Comparison of ENCODE assay signal across 1 cellular context in the genomic region with DNA sequence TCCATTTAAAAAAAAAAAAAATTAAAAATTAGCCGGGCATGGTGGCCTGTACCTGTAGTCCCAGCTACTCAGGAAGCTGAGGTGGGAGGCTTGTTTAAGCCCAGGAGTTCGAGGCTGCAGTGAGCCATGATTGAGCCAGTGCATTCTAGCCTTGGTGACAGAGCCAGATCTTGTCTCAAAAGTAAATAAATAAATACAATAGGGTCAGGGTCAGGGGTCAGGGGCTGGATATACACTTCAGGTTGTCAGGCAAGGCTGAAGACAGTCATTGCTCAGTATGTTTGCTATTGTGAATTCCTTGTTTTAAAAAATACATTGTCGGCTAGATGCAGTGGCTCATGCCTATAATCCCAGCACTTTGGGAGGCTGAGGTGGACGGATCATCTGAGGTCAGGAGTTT.
TF ChIP-seq lines count a peak whose summit lies in the region.

No MANE protein-coding gene starts in this region.

TF ChIP-seq in HepG2, 621 proteins besides CTCF, POLR2A, EP300 and RAD21 (continued from another document and continues in another):
- TF ChIP-seq, protein P1, sequence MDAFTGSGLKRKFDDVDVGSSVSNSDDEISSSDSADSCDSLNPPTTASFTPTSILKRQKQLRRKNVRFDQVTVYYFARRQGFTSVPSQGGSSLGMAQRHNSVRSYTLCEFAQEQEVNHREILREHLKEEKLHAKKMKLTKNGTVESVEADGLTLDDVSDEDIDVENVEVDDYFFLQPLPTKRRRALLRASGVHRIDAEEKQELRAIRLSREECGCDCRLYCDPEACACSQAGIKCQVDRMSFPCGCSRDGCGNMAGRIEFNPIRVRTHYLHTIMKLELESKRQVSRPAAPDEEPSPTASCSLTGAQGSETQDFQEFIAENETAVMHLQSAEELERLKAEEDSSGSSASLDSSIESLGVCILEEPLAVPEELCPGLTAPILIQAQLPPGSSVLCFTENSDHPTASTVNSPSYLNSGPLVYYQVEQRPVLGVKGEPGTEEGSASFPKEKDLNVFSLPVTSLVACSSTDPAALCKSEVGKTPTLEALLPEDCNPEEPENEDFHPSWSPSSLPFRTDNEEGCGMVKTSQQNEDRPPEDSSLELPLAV (CRISPR knock-in tag; conservative IDR thresholded peaks at IDR 0.05; ENCODE audit: low read depth), result no peak
- TF ChIP-seq SMYD3 (CRISPR knock-in tag; IDR thresholded peaks at IDR 0.05), result no peak
- no peak for TF ChIP-seq JUNB (CRISPR knock-in tag; IDR thresholded peaks at IDR 0.05; ENCODE audit: borderline replicate concordance)
- no peak for TF ChIP-seq ZNF674 (CRISPR knock-in tag; IDR thresholded peaks at IDR 0.05; ENCODE audit: low read depth)
- no peak for TF ChIP-seq ZNF773 (CRISPR knock-in tag; IDR thresholded peaks at IDR 0.05; ENCODE audit: borderline replicate concordance)
- no peak for TF ChIP-seq ZNF713 (CRISPR knock-in tag; IDR thresholded peaks at IDR 0.05)
- TF ChIP-seq ZNF207 (IDR thresholded peaks at IDR 0.05; ENCODE audit: borderline replicate concordance), result no peak
- no peak for TF ChIP-seq FOXP1 (IDR thresholded peaks at IDR 0.05)
- peak; percentile 72 for TF ChIP-seq FOXP1 (CRISPR knock-in tag; IDR thresholded peaks at IDR 0.05)
- no peak for TF ChIP-seq TCF12 (IDR thresholded peaks at IDR 0.05)
- no peak for TF ChIP-seq TCF12 (CRISPR knock-in tag; IDR thresholded peaks at IDR 0.05)
- TF ChIP-seq ZFP1 (CRISPR knock-in tag; IDR thresholded peaks at IDR 0.05), result no peak
- TF ChIP-seq CBX2 (IDR thresholded peaks at IDR 0.05; ENCODE audit: low read depth, low read length), result no peak
- no peak for TF ChIP-seq CBX2 (CRISPR knock-in tag; IDR thresholded peaks at IDR 0.05; ENCODE audit: low read depth)
- TF ChIP-seq TRIM24 (CRISPR knock-in tag; IDR thresholded peaks at IDR 0.05), result no peak
- peak; percentile 74 for TF ChIP-seq NR2F6 (IDR thresholded peaks at IDR 0.05)
- no peak; the same call in 1 of the 2 replicates for TF ChIP-seq NR2F6 (CRISPR knock-in tag; IDR thresholded peaks at IDR 0.05)
- TF ChIP-seq ZNF510 (CRISPR knock-in tag; IDR thresholded peaks at IDR 0.05; ENCODE audit: low read depth), result no peak
- no peak for TF ChIP-seq FOSL1 (CRISPR knock-in tag; IDR thresholded peaks at IDR 0.05; ENCODE audit: borderline replicate concordance)
- TF ChIP-seq ZNF205 (CRISPR knock-in tag; IDR thresholded peaks at IDR 0.05), result no peak
- no peak for TF ChIP-seq ATF7-NPFF (CRISPR knock-in tag; IDR thresholded peaks at IDR 0.05; ENCODE audit: low read depth)
- no peak for TF ChIP-seq ATAD3A (CRISPR knock-in tag; IDR thresholded peaks at IDR 0.05)
- TF ChIP-seq EEA1 (CRISPR knock-in tag; IDR thresholded peaks at IDR 0.05; ENCODE audit: borderline replicate concordance), result no peak
- TF ChIP-seq, protein P2, sequence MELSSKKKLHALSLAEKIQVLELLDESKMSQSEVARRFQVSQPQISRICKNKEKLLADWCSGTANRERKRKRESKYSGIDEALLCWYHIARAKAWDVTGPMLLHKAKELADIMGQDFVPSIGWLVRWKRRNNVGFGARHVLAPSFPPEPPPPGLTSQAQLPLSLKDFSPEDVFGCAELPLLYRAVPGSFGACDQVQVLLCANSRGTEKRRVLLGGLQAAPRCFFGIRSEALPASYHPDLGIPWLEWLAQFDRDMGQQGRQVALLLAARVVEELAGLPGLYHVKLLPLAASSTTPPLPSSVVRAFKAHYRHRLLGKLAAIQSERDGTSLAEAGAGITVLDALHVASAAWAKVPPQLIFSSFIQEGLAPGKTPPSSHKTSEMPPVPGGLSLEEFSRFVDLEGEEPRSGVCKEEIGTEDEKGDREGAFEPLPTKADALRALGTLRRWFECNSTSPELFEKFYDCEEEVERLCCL (CRISPR knock-in tag; IDR thresholded peaks at IDR 0.05; ENCODE audit: borderline replicate concordance), result no peak
- TF ChIP-seq ZEB1 (IDR thresholded peaks at IDR 0.05; ENCODE audit: insufficient replicate concordance, low read depth), result no peak
- TF ChIP-seq REXO4 (CRISPR knock-in tag; IDR thresholded peaks at IDR 0.05; ENCODE audit: borderline replicate concordance), result no peak
- TF ChIP-seq SRSF4 (IDR thresholded peaks at IDR 0.05; ENCODE audit: low read depth, low read length, poor library complexity, severe bottlenecking), result no peak
- TF ChIP-seq, protein P3, sequence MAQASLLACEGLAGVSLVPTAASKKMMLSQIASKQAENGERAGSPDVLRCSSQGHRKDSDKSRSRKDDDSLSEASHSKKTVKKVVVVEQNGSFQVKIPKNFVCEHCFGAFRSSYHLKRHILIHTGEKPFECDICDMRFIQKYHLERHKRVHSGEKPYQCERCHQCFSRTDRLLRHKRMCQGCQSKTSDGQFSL (CRISPR knock-in tag; IDR thresholded peaks at IDR 0.05), result no peak
- TF ChIP-seq ZNF282 (IDR thresholded peaks at IDR 0.05; ENCODE audit: partially characterized antibody), result no peak
- no peak for TF ChIP-seq MIER3 (CRISPR knock-in tag; IDR thresholded peaks at IDR 0.05; ENCODE audit: borderline replicate concordance)
- TF ChIP-seq, protein P4, sequence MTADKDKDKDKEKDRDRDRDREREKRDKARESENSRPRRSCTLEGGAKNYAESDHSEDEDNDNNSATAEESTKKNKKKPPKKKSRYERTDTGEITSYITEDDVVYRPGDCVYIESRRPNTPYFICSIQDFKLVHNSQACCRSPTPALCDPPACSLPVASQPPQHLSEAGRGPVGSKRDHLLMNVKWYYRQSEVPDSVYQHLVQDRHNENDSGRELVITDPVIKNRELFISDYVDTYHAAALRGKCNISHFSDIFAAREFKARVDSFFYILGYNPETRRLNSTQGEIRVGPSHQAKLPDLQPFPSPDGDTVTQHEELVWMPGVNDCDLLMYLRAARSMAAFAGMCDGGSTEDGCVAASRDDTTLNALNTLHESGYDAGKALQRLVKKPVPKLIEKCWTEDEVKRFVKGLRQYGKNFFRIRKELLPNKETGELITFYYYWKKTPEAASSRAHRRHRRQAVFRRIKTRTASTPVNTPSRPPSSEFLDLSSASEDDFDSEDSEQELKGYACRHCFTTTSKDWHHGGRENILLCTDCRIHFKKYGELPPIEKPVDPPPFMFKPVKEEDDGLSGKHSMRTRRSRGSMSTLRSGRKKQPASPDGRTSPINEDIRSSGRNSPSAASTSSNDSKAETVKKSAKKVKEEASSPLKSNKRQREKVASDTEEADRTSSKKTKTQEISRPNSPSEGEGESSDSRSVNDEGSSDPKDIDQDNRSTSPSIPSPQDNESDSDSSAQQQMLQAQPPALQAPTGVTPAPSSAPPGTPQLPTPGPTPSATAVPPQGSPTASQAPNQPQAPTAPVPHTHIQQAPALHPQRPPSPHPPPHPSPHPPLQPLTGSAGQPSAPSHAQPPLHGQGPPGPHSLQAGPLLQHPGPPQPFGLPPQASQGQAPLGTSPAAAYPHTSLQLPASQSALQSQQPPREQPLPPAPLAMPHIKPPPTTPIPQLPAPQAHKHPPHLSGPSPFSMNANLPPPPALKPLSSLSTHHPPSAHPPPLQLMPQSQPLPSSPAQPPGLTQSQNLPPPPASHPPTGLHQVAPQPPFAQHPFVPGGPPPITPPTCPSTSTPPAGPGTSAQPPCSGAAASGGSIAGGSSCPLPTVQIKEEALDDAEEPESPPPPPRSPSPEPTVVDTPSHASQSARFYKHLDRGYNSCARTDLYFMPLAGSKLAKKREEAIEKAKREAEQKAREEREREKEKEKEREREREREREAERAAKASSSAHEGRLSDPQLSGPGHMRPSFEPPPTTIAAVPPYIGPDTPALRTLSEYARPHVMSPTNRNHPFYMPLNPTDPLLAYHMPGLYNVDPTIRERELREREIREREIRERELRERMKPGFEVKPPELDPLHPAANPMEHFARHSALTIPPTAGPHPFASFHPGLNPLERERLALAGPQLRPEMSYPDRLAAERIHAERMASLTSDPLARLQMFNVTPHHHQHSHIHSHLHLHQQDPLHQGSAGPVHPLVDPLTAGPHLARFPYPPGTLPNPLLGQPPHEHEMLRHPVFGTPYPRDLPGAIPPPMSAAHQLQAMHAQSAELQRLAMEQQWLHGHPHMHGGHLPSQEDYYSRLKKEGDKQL (CRISPR knock-in tag; IDR thresholded peaks at IDR 0.05; ENCODE audit: low read depth), result no peak
- TF ChIP-seq, protein P5, sequence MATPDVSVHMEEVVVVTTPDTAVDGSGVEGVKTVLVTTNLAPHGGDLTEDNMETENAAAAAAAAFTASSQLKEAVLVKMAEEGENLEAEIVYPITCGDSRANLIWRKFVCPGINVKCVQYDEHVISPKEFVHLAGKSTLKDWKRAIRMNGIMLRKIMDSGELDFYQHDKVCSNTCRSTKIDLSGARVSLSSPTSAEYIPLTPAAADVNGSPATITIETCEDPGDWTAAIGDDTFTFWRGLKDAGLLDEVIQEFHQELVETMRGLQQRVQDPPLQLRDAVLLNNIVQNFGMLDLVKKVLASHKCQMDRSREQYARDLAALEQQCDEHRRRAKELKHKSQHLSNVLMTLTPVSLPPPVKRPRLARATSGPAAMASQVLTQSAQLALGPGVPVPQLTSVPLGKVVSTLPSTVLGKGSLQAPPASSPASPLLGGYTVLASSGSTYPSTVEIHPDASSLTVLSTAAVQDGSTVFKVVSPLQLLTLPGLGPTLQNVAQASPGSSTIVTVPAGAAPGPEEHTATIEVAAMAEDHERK (CRISPR knock-in tag; IDR thresholded peaks at IDR 0.05; ENCODE audit: low read depth), result no peak
- TF ChIP-seq SOX13 (IDR thresholded peaks at IDR 0.05), result 0 out of 2 replicates have a peak, but pooled peaks have one; percentile 17
- peak in 1 of 2 experiments; percentile 50; a peak in 2 of 4 replicates for TF ChIP-seq SOX13 (CRISPR knock-in tag; conservative IDR thresholded peaks at IDR 0.05 in 1 of 2, IDR thresholded peaks at IDR 0.05 in 1 of 2)
- TF ChIP-seq SMAD1 (CRISPR knock-in tag; IDR thresholded peaks at IDR 0.05; ENCODE audit: borderline replicate concordance, low read depth), result no peak
- TF ChIP-seq MTF2 (CRISPR knock-in tag; IDR thresholded peaks at IDR 0.05; ENCODE audit: borderline replicate concordance), result no peak
- TF ChIP-seq PHF8 (CRISPR knock-in tag; IDR thresholded peaks at IDR 0.05), result no peak
- TF ChIP-seq, protein P6, sequence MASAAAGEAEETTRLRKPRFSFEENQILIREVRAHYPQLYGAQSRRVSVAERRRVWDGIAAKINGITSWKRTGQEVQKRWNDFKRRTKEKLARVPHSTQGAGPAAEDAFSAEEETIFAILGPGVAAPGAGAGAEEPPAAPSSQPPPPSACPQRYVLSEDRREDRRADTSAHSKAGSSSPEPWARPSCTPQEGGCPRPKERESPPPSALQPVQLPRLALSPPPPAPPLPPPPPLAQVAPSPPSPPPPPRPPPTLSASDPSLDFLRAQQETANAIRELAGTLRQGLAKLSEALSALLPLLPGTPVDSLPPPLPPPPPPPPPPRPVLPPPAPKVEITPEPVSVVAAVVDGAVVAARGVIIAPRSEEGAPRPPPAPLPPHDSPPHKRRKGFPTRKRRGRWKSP (CRISPR knock-in tag; IDR thresholded peaks at IDR 0.05), result no peak
- no peak for TF ChIP-seq TGIF2 (CRISPR knock-in tag; IDR thresholded peaks at IDR 0.05)
- no peak for TF ChIP-seq SRF (IDR thresholded peaks at IDR 0.05; ENCODE audit: low read depth, low read length)
- TF ChIP-seq NCOR1 (IDR thresholded peaks at IDR 0.05; ENCODE audit: borderline replicate concordance, low read length), result no peak
- no peak for TF ChIP-seq SOX6 (IDR thresholded peaks at IDR 0.05)
- peak; percentile 66 for TF ChIP-seq SOX6 (CRISPR knock-in tag; IDR thresholded peaks at IDR 0.05)
- TF ChIP-seq RFX5 (IDR thresholded peaks at IDR 0.05; ENCODE audit: low read depth, low read length), result no peak
- TF ChIP-seq JDP2 (CRISPR knock-in tag; IDR thresholded peaks at IDR 0.05; ENCODE audit: borderline replicate concordance), result no peak
- TF ChIP-seq, protein P7, sequence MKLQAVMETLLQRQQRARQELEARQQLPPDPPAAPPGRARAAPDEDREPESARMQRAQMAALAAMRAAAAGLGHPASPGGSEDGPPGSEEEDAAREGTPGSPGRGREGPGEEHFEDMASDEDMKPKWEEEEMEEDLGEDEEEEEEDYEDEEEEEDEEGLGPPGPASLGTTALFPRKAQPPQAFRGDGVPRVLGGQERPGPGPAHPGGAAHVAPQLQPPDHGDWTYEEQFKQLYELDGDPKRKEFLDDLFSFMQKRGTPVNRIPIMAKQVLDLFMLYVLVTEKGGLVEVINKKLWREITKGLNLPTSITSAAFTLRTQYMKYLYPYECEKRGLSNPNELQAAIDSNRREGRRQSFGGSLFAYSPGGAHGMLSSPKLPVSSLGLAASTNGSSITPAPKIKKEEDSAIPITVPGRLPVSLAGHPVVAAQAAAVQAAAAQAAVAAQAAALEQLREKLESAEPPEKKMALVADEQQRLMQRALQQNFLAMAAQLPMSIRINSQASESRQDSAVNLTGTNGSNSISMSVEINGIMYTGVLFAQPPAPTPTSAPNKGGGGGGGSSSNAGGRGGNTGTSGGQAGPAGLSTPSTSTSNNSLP (IDR thresholded peaks at IDR 0.05; ENCODE audit: low read depth, low read length), result no peak
- TF ChIP-seq ZNF329 (CRISPR knock-in tag; IDR thresholded peaks at IDR 0.05; ENCODE audit: low read depth), result no peak
- TF ChIP-seq ZNF383 (CRISPR knock-in tag; IDR thresholded peaks at IDR 0.05; ENCODE audit: borderline replicate concordance), result no peak
- TF ChIP-seq GABPA (IDR thresholded peaks at IDR 0.05; ENCODE audit: low read depth, low read length), result no peak
- TF ChIP-seq GABPA (CRISPR knock-in tag; IDR thresholded peaks at IDR 0.05; ENCODE audit: low read depth), result no peak
- TF ChIP-seq NR2F2 (IDR thresholded peaks at IDR 0.05; ENCODE audit: borderline replicate concordance, low read depth), result 0 out of 2 replicates have a peak, but pooled peaks have one; percentile 45
- TF ChIP-seq JARID2 (CRISPR knock-in tag; IDR thresholded peaks at IDR 0.05; ENCODE audit: insufficient replicate concordance), result no peak
- no peak for TF ChIP-seq DMAP1 (CRISPR knock-in tag; IDR thresholded peaks at IDR 0.05)
- TF ChIP-seq ZNF557 (CRISPR knock-in tag; IDR thresholded peaks at IDR 0.05), result no peak
- TF ChIP-seq ZFP36L1 (CRISPR knock-in tag; IDR thresholded peaks at IDR 0.05), result no peak
- TF ChIP-seq PAWR (CRISPR knock-in tag; IDR thresholded peaks at IDR 0.05; ENCODE audit: borderline replicate concordance), result no peak
